Comparison of ENCODE assay signal across 15 cellular contexts in the genomic region with DNA sequence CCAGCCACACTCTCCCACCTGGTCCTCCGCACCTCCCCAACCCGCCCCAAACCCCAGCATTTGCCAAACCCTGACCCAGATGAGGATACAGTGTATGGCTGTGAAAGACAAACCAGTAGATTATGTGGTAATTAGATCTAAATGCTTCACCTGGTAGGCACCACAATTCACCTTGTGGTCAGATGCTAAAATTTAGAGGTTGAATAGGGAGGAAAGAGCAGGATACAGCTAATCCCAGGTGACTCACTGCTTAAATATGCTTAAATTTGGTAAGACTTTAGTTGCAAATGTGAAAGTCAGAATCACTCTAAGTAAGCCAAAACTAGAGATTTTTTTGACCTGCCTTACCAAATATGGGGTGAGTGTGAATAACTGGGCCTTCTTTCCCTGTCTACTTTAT.
DNase-seq lines count a peak whose midpoint lies in the region; ATAC-seq and TF ChIP-seq lines count a peak whose summit lies in the region.
"Had no signal": no experiment of that assay in that cellular context is flagged by ENCODE, and none has a peak within 500 bp of the region (broad histone marks: within the 10 kb centered on the region; RNA-seq: fewer than 3 reads in every experiment).

No MANE protein-coding gene starts in this region.

- H3F3A ChIP-seq in GM23248 (ENCODE audit: insufficient read depth), result peaks cover 23% of the 10 kb centered on the region; the same call in 1 of the 2 replicates

- H4K20me1 ChIP-seq in GM23248 (ENCODE audit: insufficient read depth), result no peaks in the 10 kb centered on the region

- no peak overlapping the region for H3K4me2 ChIP-seq in GM23248 (ENCODE audit: unreplicated experiment)

- H3K27ac ChIP-seq in GM23248, result no peak overlapping the region
- peak overlapping the region; percentile 17; the same call in 1 of the 2 replicates for H3K27ac ChIP-seq in RWPE1
- no peak overlapping the region for H3K27ac ChIP-seq in substantia nigra (ENCODE audit: low read depth, low read length, poor library complexity, severe bottlenecking)
- no peak overlapping the region for H3K27ac ChIP-seq in CD8-positive, alpha-beta T cell (ENCODE audit: low read depth, low read length)
- H3K27ac ChIP-seq: SJCRH30, stomach had no signal

- TF ChIP-seq CTCF in RWPE1 (conservative IDR thresholded peaks at IDR 0.05; ENCODE audit: low read depth) (no peak), fibroblast of mammary gland (conservative IDR thresholded peaks at IDR 0.05; ENCODE audit: control insufficient read depth, insufficient read depth, low read depth, low read length) (no peak)
- TF ChIP-seq CTCF in CD8-positive, alpha-beta T cell (IDR thresholded peaks at IDR 0.05), result no peak

- H3K79me2 ChIP-seq in GM23248 (ENCODE audit: insufficient read depth), result no peaks in the 10 kb centered on the region

- DNase-seq in GM23248 (peak; percentile 82), RWPE1 (ENCODE audit: low spot score) (peak; percentile 50), fibroblast of mammary gland (ENCODE audit: low read depth) (peak; percentile 83), skeletal muscle cell (ENCODE audit: low read depth) (peak; percentile 69), substantia nigra (lab: John Stamatoyannopoulos, UW) (no peak), hippocampal formation (lab: John Stamatoyannopoulos, UW) (no peak), T1000 (lab: John Stamatoyannopoulos, UW) (no peak)
- DNase-seq in CD8-positive, alpha-beta T cell, result no peak
- DNase-seq: activated T-cell treated with anti-CD3 and anti-CD28 coated beads, Interleukin-2, amount 50 U/mL, for 24 hours; aorta; GOT3; NCI-H1436 treated with DMSO at 0.1 percent for 48 hours; NCI-H774; SJCRH30; stomach had no signal

- CTCF ChIA-PET in RWPE1 (lab: Yijun Ruan, JAX), result no interaction called here
- CTCF ChIA-PET in CD8-positive, alpha-beta T cell (lab: Charles Lee), result no interaction called here

- H3K4me1 ChIP-seq in GM23248 (ENCODE audit: insufficient read depth), result peaks cover 16% of the 10 kb centered on the region
- no peaks in the 10 kb centered on the region for H3K4me1 ChIP-seq in CD8-positive, alpha-beta T cell (ENCODE audit: insufficient read depth, low read length)
- H3K4me1 ChIP-seq: stomach had no signal

- no peak overlapping the region for H3K9ac ChIP-seq in GM23248

- no peak for ATAC-seq in CD8-positive, alpha-beta T cell

- H3K27ac Mint-ChIP-seq in CD8-positive, alpha-beta T cell, result no peak overlapping the region
- H3K27ac Mint-ChIP-seq: activated T-cell treated with anti-CD3 and anti-CD28 coated beads, Interleukin-2, amount 50 U/mL, for 24 hours had no signal

- intact Hi-C loops in CD8-positive, alpha-beta T cell (cut with DNase I, micrococcal nuclease), result no loop called here

- no peaks in the 10 kb centered on the region for H3K9me3 Mint-ChIP-seq in CD8-positive, alpha-beta T cell
- H3K9me3 Mint-ChIP-seq: activated T-cell treated with anti-CD3 and anti-CD28 coated beads, Interleukin-2, amount 50 U/mL, for 24 hours had no signal

- H3K4me3 Mint-ChIP-seq in CD8-positive, alpha-beta T cell, result no peak overlapping the region
- H3K4me3 Mint-ChIP-seq: activated T-cell treated with anti-CD3 and anti-CD28 coated beads, Interleukin-2, amount 50 U/mL, for 24 hours had no signal

- peaks cover 6% of the 10 kb centered on the region for H3K4me1 Mint-ChIP-seq in CD8-positive, alpha-beta T cell (ENCODE audit: low read depth)

- in situ Hi-C loops in GM23248 (cut with MboI), result no loop called here

- POLR2A ChIA-PET in RWPE1 (lab: Yijun Ruan, JAX; ENCODE audit: low non-redundant PET), result no interaction called here
- POLR2A ChIA-PET in CD8-positive, alpha-beta T cell (lab: Charles Lee), result no interaction called here

- H3K27me3 Mint-ChIP-seq in CD8-positive, alpha-beta T cell (ENCODE audit: low read depth), result no peaks in the 10 kb centered on the region
- H3K27me3 Mint-ChIP-seq: activated T-cell treated with anti-CD3 and anti-CD28 coated beads, Interleukin-2, amount 50 U/mL, for 24 hours had no signal

- no peaks in the 10 kb centered on the region for H3K36me3 Mint-ChIP-seq in CD8-positive, alpha-beta T cell

- H3K4me3 ChIP-seq in GM23248 (no peak overlapping the region), fibroblast of mammary gland (ENCODE audit: control insufficient read depth, low read depth, low read length) (no peak overlapping the region), skeletal muscle cell (ENCODE audit: low read depth, low read length) (no peak overlapping the region)
- no peak overlapping the region for H3K4me3 ChIP-seq in CD8-positive, alpha-beta T cell (ENCODE audit: low read depth, low read length)
- H3K4me3 ChIP-seq: SJCRH30, stomach had no signal

- no peaks in the 10 kb centered on the region for H3K9me2 ChIP-seq in GM23248 (ENCODE audit: insufficient read depth)

- no peaks in the 10 kb centered on the region for H3K36me3 ChIP-seq in GM23248 (ENCODE audit: low read depth)
- no peaks in the 10 kb centered on the region for H3K36me3 ChIP-seq in CD8-positive, alpha-beta T cell (ENCODE audit: insufficient read depth, low read length)
- H3K36me3 ChIP-seq: stomach had no signal

- no peaks in the 10 kb centered on the region for H3K9me3 ChIP-seq in GM23248 (ENCODE audit: low read depth)
- no peaks in the 10 kb centered on the region for H3K9me3 ChIP-seq in CD8-positive, alpha-beta T cell (ENCODE audit: low read length)
- H3K9me3 ChIP-seq: SJCRH30, stomach had no signal

- WGBS in GM23248 (ENCODE audit: low coverage in 1 of 2, low lambda C conversion rate in 2 of 2, missing lambda C conversion rate in 2 of 2), 2 experiments, result 98 to 100% methylated on average over 2 of the region's 2 CpGs

- peak overlapping the region; percentile 26; the same call in 1 of the 2 replicates for H2AFZ ChIP-seq in GM23248

- no peaks in the 10 kb centered on the region for H3K27me3 ChIP-seq in GM23248 (replicated peaks; ENCODE audit: insufficient read depth)
- no peaks in the 10 kb centered on the region for H3K27me3 ChIP-seq in CD8-positive, alpha-beta T cell (ENCODE audit: insufficient read depth, low read length)
- H3K27me3 ChIP-seq: SJCRH30, stomach had no signal

Comparison
In these comparisons a context has a peak if more than half of its experiments do, and no peak if none do; other contexts are left out.
1. DNase-seq: peak in GM23248 (single experiment), RWPE1 (single experiment), fibroblast of mammary gland (single experiment) and skeletal muscle cell (single experiment); none in substantia nigra (0 of 49), CD8-positive, alpha-beta T cell (0 of 7), hippocampal formation (0 of 2) and T1000 (single experiment).